Comparison of ENCODE assay signal across 20 cellular contexts in genomic region chr11:16774920-16775603, GRCh38.
"Had no signal": no experiment of that assay in that cellular context is flagged by ENCODE, and none has a peak within 500 bp of the region (broad histone marks: within the 10 kb centered on the region; RNA-seq: fewer than 3 reads in every experiment).

No MANE protein-coding gene starts in this region.

- H3K9me3 ChIP-seq: gastrocnemius medialis, heart left ventricle, mucosa of descending colon, tibial nerve had no signal

- H3K4me3 Mint-ChIP-seq: activated CD4-positive, alpha-beta memory T cell treated with anti-CD3 and anti-CD28 coated beads, Interleukin-2, amount 10 ng/mL, durations not matched to agents 7 days and 5 days; activated CD4-positive, alpha-beta T cell treated with anti-CD3 and anti-CD28 coated beads for 36 hours; activated T-cell treated with anti-CD3 and anti-CD28 coated beads, Interleukin-2, amount 50 U/mL, for 24 hours; central memory CD8-positive, alpha-beta T cell; natural killer cell; stimulated activated naive B cell treated with anti-CD40 and anti-IgM and Interleukin-4, amounts not matched to agents 10 μg/mL and 1 μg/mL and 100 μg/mL, for 72 hours; T-helper 1 cell treated with Interleukin-12 subunit alpha and Interleukin-12 subunit beta and Interleukin-4 antibody, amounts not matched to agents 30 μg/mL and 1 μg/mL, for 36 hours had no signal

- H3K27me3 Mint-ChIP-seq: activated CD4-positive, alpha-beta T cell treated with anti-CD3 and anti-CD28 coated beads for 36 hours; activated T-cell treated with anti-CD3 and anti-CD28 coated beads, Interleukin-2, amount 50 U/mL, for 24 hours; stimulated activated naive B cell treated with anti-CD40 and anti-IgM and Interleukin-4, amounts not matched to agents 10 μg/mL and 1 μg/mL and 100 μg/mL, for 72 hours had no signal

- DNase-seq: activated CD4-positive, alpha-beta memory T cell treated with anti-CD3 and anti-CD28 coated beads, Interleukin-2, amount 10 ng/mL, durations not matched to agents 7 days and 5 days; activated CD4-positive, alpha-beta T cell treated with anti-CD3 and anti-CD28 coated beads for 36 hours; activated T-cell treated with anti-CD3 and anti-CD28 coated beads, Interleukin-2, amount 50 U/mL, for 24 hours; cortex of kidney; effector CD4-positive, alpha-beta T cell; gastrocnemius medialis; heart left ventricle; left cardiac atrium; mucosa of descending colon; natural killer cell; stimulated activated CD4-positive, alpha-beta T cell treated with anti-CD3 and anti-CD28 coated beads, Interleukin-15, amount 100 ng/mL, for 24 hours; stimulated activated CD4-positive, alpha-beta T cell treated with anti-CD3 and anti-CD28 coated beads, Interleukin-4, amount 100 ng/mL, for 1 hour; stimulated activated naive B cell treated with anti-CD40 and anti-IgM and Interleukin-4, amounts not matched to agents 10 μg/mL and 1 μg/mL and 100 μg/mL, for 72 hours; substantia nigra; WERI-Rb-1 had no signal

- H3K36me3 Mint-ChIP-seq: activated naive CD4-positive, alpha-beta T cell treated with anti-CD3 and anti-CD28 coated beads, Interleukin-2, amount 50 U/mL, for 72 hours; natural killer cell had no signal

- H3K4me1 Mint-ChIP-seq: activated CD4-positive, alpha-beta T cell treated with anti-CD3 and anti-CD28 coated beads for 36 hours; central memory CD8-positive, alpha-beta T cell; natural killer cell; stimulated activated naive B cell treated with anti-CD40 and anti-IgM and Interleukin-4, amounts not matched to agents 10 μg/mL and 1 μg/mL and 100 μg/mL, for 72 hours had no signal

- H3K36me3 ChIP-seq: gastrocnemius medialis had no signal

- H3K27ac Mint-ChIP-seq: activated CD4-positive, alpha-beta memory T cell treated with anti-CD3 and anti-CD28 coated beads, Interleukin-2, amount 10 ng/mL, durations not matched to agents 7 days and 5 days; activated CD4-positive, alpha-beta T cell treated with anti-CD3 and anti-CD28 coated beads for 36 hours; activated T-cell treated with anti-CD3 and anti-CD28 coated beads, Interleukin-2, amount 50 U/mL, for 24 hours; natural killer cell; stimulated activated naive B cell treated with anti-CD40 and anti-IgM and Interleukin-4, amounts not matched to agents 10 μg/mL and 1 μg/mL and 100 μg/mL, for 72 hours; T-helper 1 cell treated with Interleukin-12 subunit alpha and Interleukin-12 subunit beta and Interleukin-4 antibody, amounts not matched to agents 30 μg/mL and 1 μg/mL, for 36 hours had no signal

- H3K4me3 ChIP-seq: gastrocnemius medialis, heart left ventricle, lung, mucosa of descending colon, tibial nerve had no signal

- H3K9me3 Mint-ChIP-seq: activated CD4-positive, alpha-beta memory T cell treated with anti-CD3 and anti-CD28 coated beads, Interleukin-2, amount 10 ng/mL, durations not matched to agents 7 days and 5 days; activated naive CD4-positive, alpha-beta T cell treated with anti-CD3 and anti-CD28 coated beads, Interleukin-2, amount 50 U/mL, for 72 hours; activated T-cell treated with anti-CD3 and anti-CD28 coated beads, Interleukin-2, amount 50 U/mL, for 24 hours; central memory CD8-positive, alpha-beta T cell; natural killer cell; stimulated activated naive B cell treated with anti-CD40 and anti-IgM and Interleukin-4, amounts not matched to agents 10 μg/mL and 1 μg/mL and 100 μg/mL, for 72 hours; T-helper 1 cell treated with Interleukin-12 subunit alpha and Interleukin-12 subunit beta and Interleukin-4 antibody, amounts not matched to agents 30 μg/mL and 1 μg/mL, for 36 hours had no signal

- H3K27me3 ChIP-seq: gastrocnemius medialis, heart left ventricle, tibial nerve had no signal

- H3K27ac ChIP-seq: gastrocnemius medialis, heart left ventricle, tibial nerve, WERI-Rb-1 had no signal
